In genomic region chr9:105157178-105157583, GRCh38 we compare ENCODE assay signal across 1 cellular context.
TF ChIP-seq lines count a peak whose summit lies in the region.

No MANE protein-coding gene starts in this region.

TF ChIP-seq in HepG2, 621 proteins besides CTCF, POLR2A, EP300 and RAD21 (continued from another document):
- TF ChIP-seq ZNF142 (CRISPR knock-in tag; IDR thresholded peaks at IDR 0.05) (no peak), SMC3 (IDR thresholded peaks at IDR 0.05; ENCODE audit: low read length) (peak; percentile 51; the same call in 1 of the 2 replicates), ZFY (CRISPR knock-in tag; IDR thresholded peaks at IDR 0.05) (0 out of 2 replicates have a peak, but pooled peaks have one; percentile 26), FOXK2 (IDR thresholded peaks at IDR 0.05) (no peak), ZSCAN12 (CRISPR knock-in tag; IDR thresholded peaks at IDR 0.05) (no peak), MIXL1 (CRISPR knock-in tag; IDR thresholded peaks at IDR 0.05) (peak; percentile 87)
